ENCODE assay signal across 9 cellular contexts in genomic region chr12:45257185-45257585, GRCh38. TPM values are rescaled to one million over a fixed set of nuclear protein-coding genes. Genes with fewer than 3 reads are reported as not detected.
DNase-seq lines count a peak whose midpoint lies in the region; ATAC-seq, FAIRE-seq and TF ChIP-seq lines count a peak whose summit lies in the region.
"Had no signal": no experiment of that assay in that cellular context is flagged by ENCODE, and none has a peak within 500 bp of the region (broad histone marks: within the 10 kb centered on the region; RNA-seq: fewer than 3 reads in every experiment).

No MANE protein-coding gene starts in this region.

- no peak overlapping the region for H3K4me3 ChIP-seq in IMR-90 (ENCODE audit: insufficient read depth, low read depth, low read length)

- H4K20me1 ChIP-seq in IMR-90 (ENCODE audit: insufficient read depth, low read length), result no peaks in the 10 kb centered on the region; the same call in 1 of the 2 replicates

- H3K27me3 ChIP-seq in IMR-90 (ENCODE audit: control insufficient read depth, insufficient read depth, low read length), result no peaks in the 10 kb centered on the region

- dilution Hi-C loops in IMR-90 (cut with HindIII; ENCODE audit: low sequenced_read_pairs, unreplicated experiment), result no loop called here

- peak; percentile 83 for FAIRE-seq in GM18507 (lab: Jason Lieb, UNC)

- H2BK5ac ChIP-seq in IMR-90 (ENCODE audit: low read depth, low read length, poor library complexity, severe bottlenecking), result no peak overlapping the region

- in situ Hi-C loops in IMR-90 (cut with MboI; ENCODE audit: low sequenced_read_pairs), result no loop called here

- peaks cover 0 to 2% (median 0%) of the 10 kb centered on the region in 7 donors for H3K9me3 Mint-ChIP-seq in naive B cell

- no peak overlapping the region for H2BK15ac ChIP-seq in IMR-90 (ENCODE audit: low read depth, low read length)

- DNase-seq in GM18507 (ENCODE audit: extremely low spot score, insufficient read length, low read depth) (no peak), IMR-90 (no peak), naive B cell (no peak), pons (ENCODE audit: low spot score) (no peak), cerebellar nuclear complex (lab: John Stamatoyannopoulos, UW) (no peak)
- no peak for DNase-seq in activated CD4-positive, CD25-positive, alpha-beta regulatory T cell treated with anti-CD3 and anti-CD28 coated beads, Interleukin-2, amount 50 U/mL, for 72 hours
- DNase-seq in effector CD4-positive, alpha-beta T cell, result no peak
- DNase-seq: stimulated activated CD4-positive, alpha-beta T cell treated with anti-CD3 and anti-CD28 coated beads, Interleukin-2, amount 100 ng/mL, for 48 hours had no signal

- H3K4me1 ChIP-seq in IMR-90 (ENCODE audit: control insufficient read depth, insufficient read depth, low read length), result peaks cover 11% of the 10 kb centered on the region

- peaks cover 40 to 75% of the 10 kb centered on the region in 2 experiments for H3K79me1 ChIP-seq in IMR-90 (ENCODE audit: low read depth in 1 of 2, low read length in 2 of 2)

- BruUV-seq in IMR-90 (replicated peaks; lab: Mats Ljungman, UMichigan), result no TSS peak

- H3K4me1 Mint-ChIP-seq in naive B cell, result peaks cover 20 to 25% (median 25%) of the 10 kb centered on the region in 3 donors

- H3K36me3 ChIP-seq in IMR-90 (ENCODE audit: control insufficient read depth, insufficient read depth, low read length), result no peaks in the 10 kb centered on the region

- intact Hi-C loops in IMR-90 (cut with micrococcal nuclease), result no loop called here

- H3K27ac Mint-ChIP-seq in naive B cell, result peak overlapping the region in 5 of 6 donors; percentile 12 to 78 (median 30)

- H2AFZ ChIP-seq in IMR-90 (replicated peaks; ENCODE audit: low read length, poor library complexity), result no peak overlapping the region

- no peaks in the 10 kb centered on the region for H3K36me3 Mint-ChIP-seq in naive B cell

- H3K14ac ChIP-seq in IMR-90 (replicated peaks; ENCODE audit: low read depth, low read length), result no peak overlapping the region

- no peak overlapping the region for H4K5ac ChIP-seq in IMR-90 (ENCODE audit: low read depth, low read length)

- no peak overlapping the region for H2BK20ac ChIP-seq in IMR-90 (ENCODE audit: low read depth, low read length)

- H2BK120ac ChIP-seq in IMR-90 (ENCODE audit: low read depth, low read length), result no peak overlapping the region

- TF ChIP-seq CTCF in IMR-90 (conservative IDR thresholded peaks at IDR 0.05; ENCODE audit: low read depth, low read length), result no peak

- no peak overlapping the region for H3K4ac ChIP-seq in IMR-90 (ENCODE audit: low read depth, low read length)

- no peak overlapping the region for H4K91ac ChIP-seq in IMR-90 (ENCODE audit: insufficient read depth, low read depth, low read length)

- no peak overlapping the region for H3K27ac ChIP-seq in IMR-90 (ENCODE audit: insufficient read depth, low read length)

- peak overlapping the region; percentile 36; the same call in 1 of the 2 replicates for H2AK5ac ChIP-seq in IMR-90 (ENCODE audit: low read depth, low read length)

- POLR2A ChIA-PET in IMR-90 (lab: Charles Lee; ENCODE audit: unreplicated experiment), result no interaction called here

- no peak for TF ChIP-seq RAD21 in IMR-90 (IDR thresholded peaks at IDR 0.05; ENCODE audit: low read length)

- peak overlapping the region in 5 of 8 donors; percentile 6 to 71 (median 48) for H3K4me3 Mint-ChIP-seq in naive B cell

- H3K9me3 ChIP-seq in IMR-90 (ENCODE audit: control insufficient read depth, insufficient read depth, low read length), result no peaks in the 10 kb centered on the region

- H2AK9ac ChIP-seq in IMR-90 (replicated peaks; ENCODE audit: low read depth, low read length, poor library complexity), result no peak overlapping the region

- TF ChIP-seq POLR2A in IMR-90 (IDR thresholded peaks at IDR 0.05; ENCODE audit: low read depth, low read length), result no peak

- peaks cover 21% of the 10 kb centered on the region for H3K9me1 ChIP-seq in IMR-90 (ENCODE audit: insufficient read depth, low read length)

- H3K18ac ChIP-seq in IMR-90 (ENCODE audit: low read depth, low read length), result no peak overlapping the region

- ATAC-seq in GM21825 (IDR thresholded peaks at IDR 0.05; ENCODE audit: unreplicated experiment), result peak; percentile 83
- ATAC-seq in IMR-90 (ENCODE audit: low read depth), result no peak
- ATAC-seq in naive B cell (ENCODE audit: low read depth in 2 of 2), result peak; percentile 53 to 55

- no peak overlapping the region for H3K9ac ChIP-seq in IMR-90 (ENCODE audit: low read depth, low read length)

- H3K27me3 Mint-ChIP-seq in naive B cell, result no peaks in the 10 kb centered on the region

- 96% methylated on average over 3 of the region's 4 CpGs; no CpG with 5 or more reads in 1 of the 2 experiments for WGBS in IMR-90 (ENCODE audit: extremely low coverage in 2 of 2, insufficient read length in 1 of 2), 2 experiments

- CTCF ChIA-PET in IMR-90 (lab: Yijun Ruan, JAX), result interaction anchor here (1.8 kb wide), 1 partner anchor 12 kb away, joined by 4 read pairs; no protein-coding TSS in a partner anchor

- H4K8ac ChIP-seq in IMR-90 (ENCODE audit: low read depth in 2 of 2, low read length in 2 of 2), result no peak overlapping the region

- H3K4me2 ChIP-seq in IMR-90 (ENCODE audit: low read depth, low read length), result no peak overlapping the region

- H3K56ac ChIP-seq in IMR-90 (ENCODE audit: extremely low read depth, insufficient read depth, low read length), result no peak overlapping the region

- no peak overlapping the region; the same call in 1 of the 2 replicates for H3K23ac ChIP-seq in IMR-90 (ENCODE audit: low read depth, low read length)

TF ChIP-seq in IMR-90, 13 proteins besides CTCF, POLR2A, EP300 and RAD21:
- TF ChIP-seq RCOR1 (IDR thresholded peaks at IDR 0.05; ENCODE audit: insufficient replicate concordance, low read length), result no peak
- no peak for TF ChIP-seq RFX5 (IDR thresholded peaks at IDR 0.05; ENCODE audit: low read depth, low read length)
- no peak for TF ChIP-seq MXI1 (IDR thresholded peaks at IDR 0.05; ENCODE audit: borderline replicate concordance, low read depth, low read length)
- no peak for TF ChIP-seq MAZ (IDR thresholded peaks at IDR 0.05; ENCODE audit: borderline replicate concordance, low read depth, low read length)
- TF ChIP-seq BHLHE40 (IDR thresholded peaks at IDR 0.05; ENCODE audit: low read depth, low read length), result no peak
- TF ChIP-seq USF2 (IDR thresholded peaks at IDR 0.05; ENCODE audit: low read depth, low read length), result no peak
- no peak for TF ChIP-seq SMC3 (IDR thresholded peaks at IDR 0.05; ENCODE audit: low read depth, low read length)
- TF ChIP-seq NFE2L2 (IDR thresholded peaks at IDR 0.05; ENCODE audit: low read depth, low read length), result no peak
- no peak for TF ChIP-seq CEBPB (IDR thresholded peaks at IDR 0.05; ENCODE audit: low read depth, low read length)
- TF ChIP-seq MAFK (IDR thresholded peaks at IDR 0.05; ENCODE audit: low read depth, low read length), result no peak
- TF ChIP-seq CHD1 (IDR thresholded peaks at IDR 0.05; ENCODE audit: low read depth, low read length), result no peak
- no peak for TF ChIP-seq ELK1 (IDR thresholded peaks at IDR 0.05; ENCODE audit: borderline replicate concordance, low read depth, low read length)
- no peak for TF ChIP-seq FOS (IDR thresholded peaks at IDR 0.05; ENCODE audit: low read depth, low read length)

RNA-seq across cellular contexts. Expression of gene ANO6, which starts 41.3 kb away (rescaled TPM):
- 41.0 and 46.7 TPM in 2 replicates for total RNA-seq in IMR-90 (2012; rRNA removed)
- 18.1 and 21.6 TPM in 2 replicates for polyA plus RNA-seq in IMR-90 (2012; rRNA removed)
- polyA plus RNA-seq in IMR-90 (2012; cell fraction: cytosol; rRNA removed), result 6.1 and 6.7 TPM in 2 replicates
- polyA plus RNA-seq in IMR-90 (2012; cell fraction: nucleus; rRNA removed; ENCODE audit: low replicate concordance), result 2.8 and 17.3 TPM in 2 replicates
- 10 to 100 TPM; 13.8 to 26.9 (median 19.3) TPM for polyA plus RNA-seq in naive B cell (ENCODE audit: low read depth in 6 of 6)
